In the genomic region with DNA sequence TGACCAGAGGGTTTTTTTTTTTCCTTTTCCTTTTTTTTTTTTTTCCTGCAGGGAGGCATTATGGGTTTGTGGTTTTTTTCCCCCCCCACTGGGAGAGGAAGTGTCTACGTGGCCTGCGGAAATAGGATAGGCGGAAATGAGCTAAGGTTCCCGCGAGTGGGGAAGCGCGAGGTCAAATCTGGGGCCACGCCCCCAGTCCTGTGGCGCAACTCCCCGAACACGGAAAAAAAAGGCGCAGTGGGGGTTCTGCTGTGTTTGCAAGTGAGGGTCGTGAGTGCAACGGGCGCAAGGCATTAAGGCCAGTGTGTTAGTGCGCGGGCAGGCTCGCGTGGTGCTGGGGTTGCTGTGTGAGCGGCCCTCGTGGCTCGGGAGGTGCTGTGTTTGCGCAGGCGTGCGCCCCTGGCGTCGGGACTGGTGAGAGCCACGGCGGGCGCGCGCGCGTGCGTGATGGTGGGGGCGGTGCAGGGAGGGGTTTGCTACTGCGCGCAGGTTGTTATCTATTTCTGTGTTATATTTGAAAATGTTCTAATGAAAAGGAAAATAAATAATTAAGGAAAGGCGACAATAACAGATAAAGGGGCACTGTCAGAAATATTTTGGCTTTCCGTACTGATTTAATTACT, we compare ENCODE assay signal across 9 cellular contexts. TPM values are rescaled to one million over a fixed set of nuclear protein-coding genes. Genes with fewer than 3 reads are reported as not detected.
DNase-seq lines count a peak whose midpoint lies in the region; ATAC-seq and TF ChIP-seq lines count a peak whose summit lies in the region.
"Had no signal": no experiment of that assay in that cellular context is flagged by ENCODE, and none has a peak within 500 bp of the region (broad histone marks: within the 10 kb centered on the region; RNA-seq: fewer than 3 reads in every experiment).

No MANE protein-coding gene starts in this region.

- intact Hi-C loops in esophagus squamous epithelium (cut with DNase I), result no loop called here

- WGBS in esophagus squamous epithelium, 2 donors, result 0 to 25% methylated on average over 2 to 24 of the region's 40 CpGs

- no peaks in the 10 kb centered on the region for H3K9me3 ChIP-seq in esophagus squamous epithelium

- ATAC-seq in GM19463 (IDR thresholded peaks at IDR 0.05; ENCODE audit: unreplicated experiment), result peak; percentile 53
- ATAC-seq in HG03571 (IDR thresholded peaks at IDR 0.05; ENCODE audit: unreplicated experiment), result peak; percentile 48
- ATAC-seq in naive B cell (ENCODE audit: low read depth in 2 of 2), result peak; percentile 60

- H3K27me3 ChIP-seq in esophagus squamous epithelium, result no peaks in the 10 kb centered on the region

- H3K4me3 ChIP-seq in esophagus squamous epithelium, result peak overlapping the region; percentile 40 to 63 (median 56)

- peaks cover 0 to 29% (median 0%) of the 10 kb centered on the region in 3 donors for H3K36me3 ChIP-seq in esophagus squamous epithelium

- H3K27ac ChIP-seq in esophagus squamous epithelium, result peak overlapping the region; percentile 88 to 95 (median 92)

- TF ChIP-seq POLR2A in esophagus squamous epithelium (IDR thresholded peaks at IDR 0.05), result peak in 1 of 4 donors; percentile 55

- peaks cover 0 to 9% (median 0%) of the 10 kb centered on the region in 3 donors for H3K4me1 Mint-ChIP-seq in naive B cell

- DNase-seq in COLO829 (ENCODE audit: low spot score) (peak; percentile 66), NOMO-1 (lab: John Stamatoyannopoulos, UW; ENCODE audit: unreplicated experiment in 2 of 2) (peak; percentile 64 to 78), activated T-cell treated with anti-CD3 and anti-CD28 coated beads for 24 hours (ENCODE audit: low read depth) (peak; percentile 75), esophagus squamous epithelium (lab: John Stamatoyannopoulos, UW) (peak; percentile 40), naive B cell (peak; percentile 86)
- peak; percentile 62 to 72 for DNase-seq in stimulated activated CD8-positive, alpha-beta memory T cell treated with anti-CD3 and anti-CD28 coated beads, Interleukin-7, amount 100 ng/mL, for 48 hours (ENCODE audit: extremely low read depth in 1 of 2, low read depth in 1 of 2)

- H3K27ac Mint-ChIP-seq in naive B cell, result no peak overlapping the region

- peaks cover 0 to 7% of the 10 kb centered on the region in 2 donors for H3K36me3 Mint-ChIP-seq in naive B cell

- H3K4me1 ChIP-seq in esophagus squamous epithelium, result peaks cover 0 to 23% (median 0%) of the 10 kb centered on the region in 3 donors

- H3K9me3 Mint-ChIP-seq in naive B cell, result peaks cover 0 to 3% (median 0%) of the 10 kb centered on the region in 7 donors

- TF ChIP-seq CTCF in esophagus squamous epithelium (IDR thresholded peaks at IDR 0.05), result peak in 5 of 6 experiments; percentile 27 to 66 (median 58)

- H3K27me3 Mint-ChIP-seq in naive B cell, result no peaks in the 10 kb centered on the region

- H3K4me3 Mint-ChIP-seq in naive B cell, result no peak overlapping the region

RNA-seq across cellular contexts. Expression of a gene that starts 0.7 kb away (rescaled TPM):
- 100 to 1,000 TPM; 189 to 240 (median 235) TPM for total RNA-seq in esophagus squamous epithelium
- polyA plus RNA-seq in naive B cell (ENCODE audit: low read depth in 6 of 6), result 10 to 100 TPM; 56.4 to 82.9 (median 73.1) TPM

RNA-seq across cellular contexts. Expression of a gene that starts 23.5 kb away (rescaled TPM):
- total RNA-seq in esophagus squamous epithelium, result not detected
- under 1 TPM in 2 of 6 donors, not detected in 4; 0.58 to 1.00 TPM for polyA plus RNA-seq in naive B cell (ENCODE audit: low read depth in 6 of 6)
- total RNA-seq: dermis microvascular lymphatic vessel endothelial cell had no signal

RNA-seq across cellular contexts. Expression of a gene that starts 58.4 kb away (rescaled TPM):
- 10 to 100 TPM; 10.9 to 89.6 (median 25.7) TPM for total RNA-seq in esophagus squamous epithelium
- polyA plus RNA-seq in naive B cell (ENCODE audit: low read depth in 6 of 6), result 10 to 100 TPM; 23.2 to 74.4 (median 26.0) TPM

Comparison
In these comparisons a context has a peak if more than half of its experiments do, and no peak if none do; other contexts are left out.
1. Peak in every context shown above with its lines: DNase-seq, ATAC-seq, H3K4me3 ChIP-seq and H3K27ac ChIP-seq.